ENCODE assay signal across 15 cellular contexts in the genomic region with DNA sequence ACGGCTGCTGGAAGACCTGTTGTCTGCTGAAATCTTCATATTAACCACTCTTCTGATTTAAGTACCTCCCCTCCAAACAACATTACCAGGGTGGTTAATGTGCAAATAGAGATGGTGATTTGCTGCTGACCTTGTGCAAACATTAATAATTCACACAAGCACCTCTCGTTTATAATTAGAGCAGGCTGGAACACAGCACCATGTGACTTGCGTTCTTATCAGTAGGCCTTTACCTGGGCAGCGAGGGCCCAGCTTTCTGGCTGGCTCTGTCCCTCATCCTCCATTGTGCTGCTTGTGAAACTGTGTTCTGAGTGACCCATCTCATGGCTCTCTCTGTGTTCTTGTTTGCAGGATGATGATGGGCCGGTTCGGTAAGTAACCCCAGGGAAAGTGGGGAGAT. TPM values are rescaled to one million over a fixed set of nuclear protein-coding genes. Genes with fewer than 3 reads are reported as not detected.
DNase-seq lines count a peak whose midpoint lies in the region; ATAC-seq and TF ChIP-seq lines count a peak whose summit lies in the region.
"Had no signal": no experiment of that assay in that cellular context is flagged by ENCODE, and none has a peak within 500 bp of the region (broad histone marks: within the 10 kb centered on the region; RNA-seq: fewer than 3 reads in every experiment).

No MANE protein-coding gene starts in this region.

- no peaks in the 10 kb centered on the region for H3K4me1 ChIP-seq in OCI-LY7 (ENCODE audit: insufficient read depth, low read length, poor library complexity, severe bottlenecking)

- no peaks in the 10 kb centered on the region for H3K36me3 ChIP-seq in OCI-LY7 (ENCODE audit: insufficient read depth, low read length)

- H3K4me3 ChIP-seq in OCI-LY7 (ENCODE audit: low read depth, low read length, poor library complexity, severe bottlenecking) = no peak overlapping the region

- H3K27me3 Mint-ChIP-seq in WTC11 (ENCODE audit: low read depth) (peaks cover 17% of the 10 kb centered on the region), memory B cell (no peaks in the 10 kb centered on the region)

- no peaks in the 10 kb centered on the region for H4K20me1 ChIP-seq in OCI-LY7 (ENCODE audit: insufficient read depth, low read length)

- POLR2A ChIA-PET in WTC11 (lab: Charles Lee) = interaction anchor here (0.6 kb wide), 1 partner anchor 619 kb away, joined by 6 read pairs; no protein-coding TSS in a partner anchor
- POLR2A ChIA-PET in OCI-LY7 (lab: Charles Lee) = no interaction called here

- H3K4me3 Mint-ChIP-seq in WTC11 (no peak overlapping the region), memory B cell (no peak overlapping the region)
- H3K4me3 Mint-ChIP-seq: CD8-positive, alpha-beta T cell had no signal

- H3K9me3 ChIP-seq in OCI-LY7 (ENCODE audit: low read length) = no peaks in the 10 kb centered on the region
- H3K9me3 ChIP-seq: SK-N-SH had no signal

- no peaks in the 10 kb centered on the region for H3K79me2 ChIP-seq in OCI-LY7 (ENCODE audit: insufficient read depth, low read depth, low read length)

- TF ChIP-seq CTCF in WTC11 (IDR thresholded peaks at IDR 0.05) (no peak), OCI-LY7 (conservative IDR thresholded peaks at IDR 0.05; ENCODE audit: low read length) (no peak)

- no peaks in the 10 kb centered on the region for H3K9me2 ChIP-seq in OCI-LY7 (ENCODE audit: insufficient read depth, low read length)
- H3K9me2 ChIP-seq: SK-N-SH had no signal

- H3K27ac Mint-ChIP-seq in WTC11 = 0 out of 2 replicates have a peak overlapping the region, but pooled peaks have one; percentile 41
- peak overlapping the region; percentile 47 for H3K27ac Mint-ChIP-seq in memory B cell
- H3K27ac Mint-ChIP-seq: CD8-positive, alpha-beta T cell had no signal

- DNase-seq in DMS153 (lab: John Stamatoyannopoulos, UW) (peak; percentile 62), DMS153 treated with DMSO at 0.1 percent for 48 hours (lab: John Stamatoyannopoulos, UW; ENCODE audit: unreplicated experiment) (no peak), NCI-H146 (lab: John Stamatoyannopoulos, UW) (peak; percentile 75), WTC11 (ENCODE audit: low spot score) (no peak), memory B cell (ENCODE audit: low spot score in 2 of 2) (no peak), OCI-LY7 (ENCODE audit: low spot score) (no peak), NCI-H2227 (lab: John Stamatoyannopoulos, UW; ENCODE audit: unreplicated experiment) (no peak)
- DNase-seq in activated CD4-positive, alpha-beta T cell treated with anti-CD3 and anti-CD28 coated beads for 1 hour = no peak
- DNase-seq: CD8-positive, alpha-beta T cell; GOT3; KBM-7; NCI-H1048; NCI-H446 treated with DMSO at 0.1 percent for 48 hours; SK-N-SH had no signal

- H3K4me1 Mint-ChIP-seq in WTC11 = peaks cover 8% of the 10 kb centered on the region
- H3K4me1 Mint-ChIP-seq in memory B cell = peaks cover 5% of the 10 kb centered on the region

- CTCF ChIA-PET in WTC11 (lab: Charles Lee) (no interaction called here), OCI-LY7 (lab: Charles Lee; ENCODE audit: unreplicated experiment) (no interaction called here)

- ATAC-seq in WTC11 (no peak), memory B cell (ENCODE audit: low read depth) (no peak)
- ATAC-seq: CD8-positive, alpha-beta T cell had no signal

- H3K27ac ChIP-seq in OCI-LY7 (ENCODE audit: low read depth, low read length, poor library complexity, severe bottlenecking) = no peak overlapping the region
- H3K27ac ChIP-seq: 22Rv1 had no signal

- H3K4me2 ChIP-seq in OCI-LY7 (ENCODE audit: low read length) = no peak overlapping the region
- H3K4me2 ChIP-seq: SK-N-SH had no signal

- no peak overlapping the region for H2AFZ ChIP-seq in OCI-LY7 (ENCODE audit: low read length)

- H3K36me3 Mint-ChIP-seq in WTC11 = peaks cover 38% of the 10 kb centered on the region
- peaks cover 49% of the 10 kb centered on the region for H3K36me3 Mint-ChIP-seq in memory B cell

- BruUV-seq in OCI-LY7 (replicated peaks; lab: Mats Ljungman, UMichigan) = no TSS peak

- peaks cover 35% of the 10 kb centered on the region for H3K9me3 Mint-ChIP-seq in WTC11
- H3K9me3 Mint-ChIP-seq in memory B cell = peaks cover 11% of the 10 kb centered on the region

- intact Hi-C loops in OCI-LY7 (cut with micrococcal nuclease; ENCODE audit: unreplicated experiment) = no loop called here

TF ChIP-seq in WTC11, 78 proteins besides CTCF, POLR2A, EP300 and RAD21:
- TF ChIP-seq CBFB (CRISPR knock-in tag; IDR thresholded peaks at IDR 0.05; ENCODE audit: low read depth) = no peak
- no peak for TF ChIP-seq FOXJ3 (CRISPR knock-in tag; IDR thresholded peaks at IDR 0.05; ENCODE audit: borderline replicate concordance)
- TF ChIP-seq, protein P1, sequence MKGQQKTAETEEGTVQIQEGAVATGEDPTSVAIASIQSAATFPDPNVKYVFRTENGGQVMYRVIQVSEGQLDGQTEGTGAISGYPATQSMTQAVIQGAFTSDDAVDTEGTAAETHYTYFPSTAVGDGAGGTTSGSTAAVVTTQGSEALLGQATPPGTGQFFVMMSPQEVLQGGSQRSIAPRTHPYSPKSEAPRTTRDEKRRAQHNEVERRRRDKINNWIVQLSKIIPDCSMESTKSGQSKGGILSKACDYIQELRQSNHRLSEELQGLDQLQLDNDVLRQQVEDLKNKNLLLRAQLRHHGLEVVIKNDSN (CRISPR knock-in tag; IDR thresholded peaks at IDR 0.05) = no peak
- no peak for TF ChIP-seq SP1 (CRISPR knock-in tag; conservative IDR thresholded peaks at IDR 0.05)
- TF ChIP-seq ZNF232 (CRISPR knock-in tag; IDR thresholded peaks at IDR 0.05) = no peak
- TF ChIP-seq, protein P2, sequence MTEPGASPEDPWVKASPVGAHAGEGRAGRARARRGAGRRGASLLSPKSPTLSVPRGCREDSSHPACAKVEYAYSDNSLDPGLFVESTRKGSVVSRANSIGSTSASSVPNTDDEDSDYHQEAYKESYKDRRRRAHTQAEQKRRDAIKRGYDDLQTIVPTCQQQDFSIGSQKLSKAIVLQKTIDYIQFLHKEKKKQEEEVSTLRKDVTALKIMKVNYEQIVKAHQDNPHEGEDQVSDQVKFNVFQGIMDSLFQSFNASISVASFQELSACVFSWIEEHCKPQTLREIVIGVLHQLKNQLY (CRISPR knock-in tag; IDR thresholded peaks at IDR 0.05) = no peak
- no peak for TF ChIP-seq ZNF416 (CRISPR knock-in tag; IDR thresholded peaks at IDR 0.05)

RNA-seq across cellular contexts. Expression of a gene that starts 41.0 kb away (rescaled TPM):
- 0.41 to 0.94 TPM (median 0.69 TPM) in 3 replicates for total RNA-seq in WTC11 (2021)
- total RNA-seq in OCI-LY7 (2014; rRNA removed; shearing (Covaris generic)) = 0.28 and 0.85 TPM in 2 replicates
- 7.7 and 8.6 TPM in 2 replicates for total RNA-seq in OCI-LY7 (2022)

Comparison
In these comparisons a context has a peak if more than half of its experiments do, and no peak if none do; other contexts are left out.
1. DNase-seq: peak in DMS153 (single experiment) and NCI-H146 (single experiment); none in DMS153 treated with DMSO at 0.1 percent for 48 hours (single experiment), WTC11 (single experiment), memory B cell (0 of 2), OCI-LY7 (single experiment), NCI-H2227 (single experiment) and activated CD4-positive, alpha-beta T cell treated with anti-CD3 and anti-CD28 coated beads for 1 hour (single experiment).